Comparison of ENCODE assay signal across 8 cellular contexts in genomic region chr6:26234421-26235239, GRCh38.
DNase-seq lines count a peak whose midpoint lies in the region; ATAC-seq and TF ChIP-seq lines count a peak whose summit lies in the region.

No MANE protein-coding gene starts in this region.

- H4K8ac ChIP-seq in trophoblast cell (ENCODE audit: low read depth, low read length) = peak overlapping the region; percentile 85

- peak; percentile 38 to 84 (median 76) for DNase-seq in CD8-positive, alpha-beta memory T cell
- DNase-seq in PC-3 (peak; percentile 97), globus pallidus (ENCODE audit: low spot score) (peak; percentile 59), trophoblast cell (peak; percentile 58 to 76), SJCRH30 (no peak)
- DNase-seq in activated naive CD4-positive, alpha-beta T cell treated with Interleukin-2 at 50 U/mL for 16 hours = peak; percentile 62

- H4K91ac ChIP-seq in trophoblast cell (ENCODE audit: low read depth, low read length) = peak overlapping the region; percentile 65

- H4K20me1 ChIP-seq in PC-3 (ENCODE audit: low read length) = no peaks in the 10 kb centered on the region

- peak overlapping the region; percentile 91 for H3K9ac ChIP-seq in PC-3 (ENCODE audit: low read length)
- peak overlapping the region; percentile 81 for H3K9ac ChIP-seq in trophoblast cell (ENCODE audit: low read length)

- peak overlapping the region; percentile 61 for H2BK5ac ChIP-seq in trophoblast cell (ENCODE audit: low read depth, low read length, poor library complexity)

- peak; percentile 55 for ATAC-seq in GM19372 (IDR thresholded peaks at IDR 0.05; ENCODE audit: low read depth, unreplicated experiment)
- peak; percentile 44 for ATAC-seq in HG03442 (IDR thresholded peaks at IDR 0.05; ENCODE audit: unreplicated experiment)
- ATAC-seq in PC-3 = peak; percentile 69

- peak overlapping the region; percentile 64 for H3K14ac ChIP-seq in trophoblast cell (ENCODE audit: low read length)

- no CpG with 5 or more reads among the region's 34 CpGs for WGBS in trophoblast cell (ENCODE audit: extremely low coverage, insufficient coverage, insufficient read length)

- H3K9me3 Mint-ChIP-seq in CD8-positive, alpha-beta memory T cell = no peaks in the 10 kb centered on the region

- H3K36me3 Mint-ChIP-seq in CD8-positive, alpha-beta memory T cell = peaks cover 0 to 14% (median 0%) of the 10 kb centered on the region in 3 donors

- H3K23ac ChIP-seq in trophoblast cell (ENCODE audit: low read length) = no peak overlapping the region

- POLR2A ChIA-PET in CD8-positive, alpha-beta memory T cell (lab: Charles Lee) = interaction anchor here (0.6 to 6.4 kb wide), 30 partner anchors 9 to 1603 kb away, joined by 3 to 234 read pairs (median 6); a partner anchor contains a TSS
- POLR2A ChIA-PET in PC-3 (lab: Charles Lee; ENCODE audit: unreplicated experiment) = interaction anchor here (0.5 to 4.2 kb wide), 17 partner anchors 11 to 916 kb away, joined by 3 to 56 read pairs (median 4); a partner anchor contains a TSS

- peak overlapping the region; percentile 95 for H3K18ac ChIP-seq in trophoblast cell (ENCODE audit: low read length)

- TSS peak; percentile 89 for BruUV-seq in PC-3 (replicated peaks; lab: Mats Ljungman, UMichigan)

- H4K12ac ChIP-seq in trophoblast cell (ENCODE audit: low read depth, low read length) = peak overlapping the region; percentile 77

- peak overlapping the region; percentile 49 for H2BK12ac ChIP-seq in trophoblast cell (ENCODE audit: low read length)

- peak overlapping the region; percentile 87 to 98 (median 96) for H3K27ac Mint-ChIP-seq in CD8-positive, alpha-beta memory T cell

- H3K27ac ChIP-seq in CD8-positive, alpha-beta memory T cell (ENCODE audit: low read depth, low read length) = peak overlapping the region; percentile 88
- peak overlapping the region; percentile 79 for H3K27ac ChIP-seq in PC-3 (ENCODE audit: low read length)
- peak overlapping the region; percentile 39 for H3K27ac ChIP-seq in trophoblast cell (ENCODE audit: low read depth, low read length)
- no peak overlapping the region for H3K27ac ChIP-seq in SJCRH30

- no peaks in the 10 kb centered on the region for H3K79me2 ChIP-seq in PC-3 (ENCODE audit: low read length)
- H3K79me2 ChIP-seq in trophoblast cell (ENCODE audit: control insufficient read depth, insufficient read depth, low read length, poor library complexity) = peaks cover 7% of the 10 kb centered on the region

- H3K4me3 ChIP-seq in CD8-positive, alpha-beta memory T cell (ENCODE audit: low read length) = peak overlapping the region; percentile 94
- H3K4me3 ChIP-seq in PC-3 (ENCODE audit: low read length) = peak overlapping the region; percentile 68
- H3K4me3 ChIP-seq in trophoblast cell (ENCODE audit: low read depth, low read length) = peak overlapping the region; percentile 68
- no peak overlapping the region for H3K4me3 ChIP-seq in SJCRH30

- no peaks in the 10 kb centered on the region for H3K9me2 ChIP-seq in PC-3 (replicated peaks; ENCODE audit: low read length)

- peaks cover 28 to 35% (median 35%) of the 10 kb centered on the region in 3 donors for H3K4me1 Mint-ChIP-seq in CD8-positive, alpha-beta memory T cell

- peak overlapping the region; percentile 63 for H2BK120ac ChIP-seq in trophoblast cell (ENCODE audit: insufficient read depth, low read length, poor library complexity)

- no peaks in the 10 kb centered on the region for H3K36me3 ChIP-seq in CD8-positive, alpha-beta memory T cell (ENCODE audit: insufficient read depth, low read length)
- H3K36me3 ChIP-seq in PC-3 (ENCODE audit: low read depth, low read length) (no peaks in the 10 kb centered on the region), trophoblast cell (ENCODE audit: control insufficient read depth in 1 of 2, insufficient read depth in 2 of 2, low read length in 2 of 2) (no peaks in the 10 kb centered on the region), SJCRH30 (no peaks in the 10 kb centered on the region)

- CTCF ChIA-PET in CD8-positive, alpha-beta memory T cell (lab: Charles Lee) = interaction anchor here (0.7 to 6.3 kb wide), 18 partner anchors 9 to 208 kb away, joined by 3 to 62 read pairs (median 8); a partner anchor contains a TSS
- CTCF ChIA-PET in PC-3 (lab: Charles Lee) = interaction anchor here (1.2 kb wide), 1 partner anchor 209 kb away, joined by 3 read pairs; no protein-coding TSS in a partner anchor

- no peaks in the 10 kb centered on the region for H3K27me3 ChIP-seq in CD8-positive, alpha-beta memory T cell (ENCODE audit: insufficient read depth, low read length, poor library complexity, severe bottlenecking)
- no peaks in the 10 kb centered on the region for H3K27me3 ChIP-seq in PC-3 (ENCODE audit: low read length)
- no peaks in the 10 kb centered on the region for H3K27me3 ChIP-seq in trophoblast cell (ENCODE audit: insufficient read depth, low read length)
- H3K27me3 ChIP-seq in SJCRH30 = no peaks in the 10 kb centered on the region

- H3K4me3 Mint-ChIP-seq in CD8-positive, alpha-beta memory T cell = peak overlapping the region; percentile 87 to 95 (median 91)

- H2AFZ ChIP-seq in PC-3 (ENCODE audit: low read length) (peak overlapping the region; percentile 88), trophoblast cell (ENCODE audit: insufficient read depth, low read length, poor library complexity) (peak overlapping the region; percentile 45)

- no peak for TF ChIP-seq CTCF in PC-3 (conservative IDR thresholded peaks at IDR 0.05; ENCODE audit: low read depth, low read length)

- H3K9me3 ChIP-seq in CD8-positive, alpha-beta memory T cell (ENCODE audit: low read length) = no peaks in the 10 kb centered on the region
- no peaks in the 10 kb centered on the region for H3K9me3 ChIP-seq in PC-3 (ENCODE audit: low read length)
- no peaks in the 10 kb centered on the region for H3K9me3 ChIP-seq in trophoblast cell (ENCODE audit: insufficient read depth, low read depth, low read length)
- no peaks in the 10 kb centered on the region for H3K9me3 ChIP-seq in SJCRH30 (replicated peaks)

- H2AK5ac ChIP-seq in trophoblast cell (ENCODE audit: low read length) = peak overlapping the region; percentile 69

- peak overlapping the region; percentile 81 for H3K4me2 ChIP-seq in PC-3 (ENCODE audit: low read length)
- peak overlapping the region; percentile 71 for H3K4me2 ChIP-seq in trophoblast cell (ENCODE audit: low read length)

- peak overlapping the region; percentile 75 for H3K4ac ChIP-seq in trophoblast cell (ENCODE audit: low read depth, low read length)

- H3F3A ChIP-seq in PC-3 (ENCODE audit: low read length, unreplicated experiment) = no peaks in the 10 kb centered on the region

- peaks cover 19% of the 10 kb centered on the region for H3K4me1 ChIP-seq in CD8-positive, alpha-beta memory T cell (ENCODE audit: insufficient read depth, low read length)
- H3K4me1 ChIP-seq in PC-3 (ENCODE audit: insufficient read depth, low read length) (peaks cover 40% of the 10 kb centered on the region), trophoblast cell (ENCODE audit: control insufficient read depth in 1 of 2, insufficient read depth in 2 of 2, low read length in 2 of 2) (peaks cover 2 to 3% of the 10 kb centered on the region in 2 experiments), SJCRH30 (no peaks in the 10 kb centered on the region)

- H3K79me1 ChIP-seq in trophoblast cell (ENCODE audit: low read length) = peaks cover 9% of the 10 kb centered on the region

- H3K27me3 Mint-ChIP-seq in CD8-positive, alpha-beta memory T cell = peaks cover 0 to 5% of the 10 kb centered on the region in 2 donors

- intact Hi-C loops in PC-3 (cut with micrococcal nuclease) = loop anchor here (1.0 to 5.0 kb wide), 3 partner anchors 14 to 338 kb away; a partner anchor contains a TSS

Comparison
In these comparisons a context has a peak if more than half of its experiments do, and no peak if none do; other contexts are left out.
1. DNase-seq: peak in CD8-positive, alpha-beta memory T cell (5 of 5), PC-3 (single experiment), activated naive CD4-positive, alpha-beta T cell treated with Interleukin-2 at 50 U/mL for 16 hours (single experiment), globus pallidus (single experiment) and trophoblast cell (2 of 2); none in SJCRH30 (0 of 2).
2. Peak in every context shown above with its lines, with median percentiles within 50 percentile points of each other: ATAC-seq.